15 cellular contexts compared by ENCODE assay signal in genomic region chr20:1892122-1892385, GRCh38. TPM values are rescaled to one million over a fixed set of nuclear protein-coding genes. Genes with fewer than 3 reads are reported as not detected.
DNase-seq lines count a peak whose midpoint lies in the region; ATAC-seq and TF ChIP-seq lines count a peak whose summit lies in the region.
"Had no signal": no experiment of that assay in that cellular context is flagged by ENCODE, and none has a peak within 500 bp of the region (broad histone marks: within the 10 kb centered on the region; RNA-seq: fewer than 3 reads in every experiment).

No MANE protein-coding gene starts in this region.

- no peak for TF ChIP-seq CTCF in RWPE1 (conservative IDR thresholded peaks at IDR 0.05; ENCODE audit: low read depth)

- peaks cover 28% of the 10 kb centered on the region for H3K4me1 ChIP-seq in mesenchymal stem cell (ENCODE audit: control insufficient read depth, insufficient read depth, low read depth, low read length)

- H3K4me3 Mint-ChIP-seq in stimulated activated naive B cell treated with anti-CD40 and anti-IgM and Interleukin-4, amounts not matched to agents 10 μg/mL and 1 μg/mL and 100 μg/mL, for 72 hours, result no peak overlapping the region
- H3K4me3 Mint-ChIP-seq: GM23338 had no signal

- H3K18ac ChIP-seq in mesenchymal stem cell (ENCODE audit: low read depth in 1 of 2, low read length in 2 of 2), result no peak overlapping the region

- no peak overlapping the region for H3K9ac ChIP-seq in mesenchymal stem cell (ENCODE audit: low read length)

- H3K27ac Mint-ChIP-seq in stimulated activated naive B cell treated with anti-CD40 and anti-IgM and Interleukin-4, amounts not matched to agents 10 μg/mL and 1 μg/mL and 100 μg/mL, for 72 hours, result peak overlapping the region; percentile 65
- H3K27ac Mint-ChIP-seq: GM23338 had no signal

- CTCF ChIA-PET in RWPE1 (lab: Yijun Ruan, JAX), result no interaction called here

- H3K36me3 Mint-ChIP-seq in stimulated activated naive B cell treated with anti-CD40 and anti-IgM and Interleukin-4, amounts not matched to agents 10 μg/mL and 1 μg/mL and 100 μg/mL, for 72 hours, result peaks cover 41 to 74% of the 10 kb centered on the region in 2 donors

- no peak for ATAC-seq in stimulated activated naive B cell treated with anti-CD40 and anti-IgM and Interleukin-4, amounts not matched to agents 10 μg/mL and 1 μg/mL and 100 μg/mL, for 72 hours (replicated peaks)
- ATAC-seq in HG02763 (IDR thresholded peaks at IDR 0.05; ENCODE audit: unreplicated experiment) (no peak), HG03439 (IDR thresholded peaks at IDR 0.05; ENCODE audit: unreplicated experiment) (no peak)
- ATAC-seq: GM23338 had no signal

- H2BK15ac ChIP-seq in mesenchymal stem cell (ENCODE audit: low read depth, poor library complexity, severe bottlenecking), result no peak overlapping the region

- H3K4ac ChIP-seq in mesenchymal stem cell (ENCODE audit: low read depth in 1 of 2, low read length in 2 of 2), result no peak overlapping the region

- H3K27me3 Mint-ChIP-seq in stimulated activated naive B cell treated with anti-CD40 and anti-IgM and Interleukin-4, amounts not matched to agents 10 μg/mL and 1 μg/mL and 100 μg/mL, for 72 hours, result peaks cover 7 to 16% of the 10 kb centered on the region in 2 donors

- H3K27ac ChIP-seq in RWPE1 (peak overlapping the region; percentile 16), mesenchymal stem cell (ENCODE audit: low read length, poor library complexity, severe bottlenecking) (no peak overlapping the region)
- H3K27ac ChIP-seq: C4-2B had no signal

- no peak overlapping the region for H3K4me2 ChIP-seq in mesenchymal stem cell (ENCODE audit: low read length, poor library complexity, severe bottlenecking)
- H3K4me2 ChIP-seq: GM23338 had no signal

- no peak overlapping the region for H2BK5ac ChIP-seq in mesenchymal stem cell (ENCODE audit: low read depth, low read length, poor library complexity, severe bottlenecking)

- no peak overlapping the region for H3K14ac ChIP-seq in mesenchymal stem cell (ENCODE audit: low read length in 2 of 2)

- no peak overlapping the region for H4K8ac ChIP-seq in mesenchymal stem cell (ENCODE audit: low read length)

- POLR2A ChIA-PET in RWPE1 (lab: Yijun Ruan, JAX; ENCODE audit: low non-redundant PET), result no interaction called here

- no peaks in the 10 kb centered on the region for H3K9me3 ChIP-seq in mesenchymal stem cell (ENCODE audit: control insufficient read depth, low read length)
- H3K9me3 ChIP-seq: Caco-2 had no signal

- no peak overlapping the region for H2AFZ ChIP-seq in mesenchymal stem cell (ENCODE audit: low read depth, low read length)
- H2AFZ ChIP-seq: GM23338 had no signal

- H4K91ac ChIP-seq in mesenchymal stem cell (ENCODE audit: low read length), result no peak overlapping the region

- H3K4me1 Mint-ChIP-seq in stimulated activated naive B cell treated with anti-CD40 and anti-IgM and Interleukin-4, amounts not matched to agents 10 μg/mL and 1 μg/mL and 100 μg/mL, for 72 hours, result peaks cover 32 to 50% of the 10 kb centered on the region in 2 donors

- H2BK120ac ChIP-seq in mesenchymal stem cell (ENCODE audit: low read depth, low read length), result no peak overlapping the region

- H3K27me3 ChIP-seq in mesenchymal stem cell (ENCODE audit: control insufficient read depth in 1 of 2, insufficient read depth in 1 of 2, low read length in 2 of 2), result peaks cover 0 to 18% of the 10 kb centered on the region in 2 experiments

- H3K4me3 ChIP-seq in mesenchymal stem cell (ENCODE audit: insufficient read depth in 1 of 2, low read depth in 1 of 2, low read length in 2 of 2), result no peak overlapping the region
- H3K4me3 ChIP-seq: GM23338 had no signal

- WGBS in mesenchymal stem cell, result no CpG with 5 or more reads among the region's 1 CpG

- H3K9me3 Mint-ChIP-seq in stimulated activated naive B cell treated with anti-CD40 and anti-IgM and Interleukin-4, amounts not matched to agents 10 μg/mL and 1 μg/mL and 100 μg/mL, for 72 hours, result no peaks in the 10 kb centered on the region
- H3K9me3 Mint-ChIP-seq: GM23338 had no signal

- peaks cover 25% of the 10 kb centered on the region for H3K79me1 ChIP-seq in mesenchymal stem cell (replicated peaks; ENCODE audit: low read length, poor library complexity, severe bottlenecking)

- H3K36me3 ChIP-seq in mesenchymal stem cell (ENCODE audit: control insufficient read depth in 1 of 2, insufficient read depth in 2 of 2, low read depth in 1 of 2, low read length in 2 of 2), result peaks cover 4 to 17% of the 10 kb centered on the region in 2 experiments

- no peak overlapping the region for H2BK12ac ChIP-seq in mesenchymal stem cell (ENCODE audit: low read length in 2 of 2)

- peak; percentile 51 for DNase-seq in D341Med (ENCODE audit: low spot score)
- DNase-seq in RWPE1 (ENCODE audit: low spot score), result no peak
- no peak for DNase-seq in mesenchymal stem cell
- DNase-seq in stimulated activated naive B cell treated with anti-CD40 and anti-IgM and Interleukin-4, amounts not matched to agents 10 μg/mL and 1 μg/mL and 100 μg/mL, for 72 hours, result no peak
- no peak for DNase-seq in HUDEP-2 (lab: John Stamatoyannopoulos, UW; ENCODE audit: unreplicated experiment in 76 of 76)
- DNase-seq: Caco-2, KG1, NCI-H1105, NCI-H187, NCI-H446 treated with DMSO at 0.1 percent for 48 hours, SIG-M5 had no signal

- peak overlapping the region; percentile 44 for H2AK5ac ChIP-seq in mesenchymal stem cell (ENCODE audit: low read length, severe bottlenecking)

- no peak overlapping the region for H3K23ac ChIP-seq in mesenchymal stem cell (ENCODE audit: low read length in 2 of 2)

RNA-seq across cellular contexts. Expression of gene SIRPA, which starts 3.2 kb away (rescaled TPM):
- 40.7 TPM for polyA plus RNA-seq in mesenchymal stem cell (2013, experiment 1 of 2)
- 40.6 TPM for polyA plus RNA-seq in mesenchymal stem cell (2013, experiment 2 of 2)
